1 cellular context compared by ENCODE assay signal in genomic region chr7:33907625-33908024, GRCh38.
TF ChIP-seq lines count a peak whose summit lies in the region.

No MANE protein-coding gene starts in this region.

TF ChIP-seq in SK-N-SH, 30 proteins besides CTCF, POLR2A, EP300 and RAD21 (continued from another document):
- TF ChIP-seq EZH2phosphoT487 (IDR thresholded peaks at IDR 0.05; ENCODE audit: borderline replicate concordance, low read depth), result no peak
- TF ChIP-seq GABPA (IDR thresholded peaks at IDR 0.05; ENCODE audit: low read depth), result no peak
